In genomic region chr17:7222093-7222971, GRCh38 we compare ENCODE assay signal across 13 cellular contexts. TPM values are rescaled to one million over a fixed set of nuclear protein-coding genes. Genes with fewer than 3 reads are reported as not detected.
DNase-seq lines count a peak whose midpoint lies in the region; TF ChIP-seq lines count a peak whose summit lies in the region.
"Had no signal": no experiment of that assay in that cellular context is flagged by ENCODE, and none has a peak within 500 bp of the region (broad histone marks: within the 10 kb centered on the region; RNA-seq: fewer than 3 reads in every experiment).

No MANE protein-coding gene starts in this region.

- H3K27me3 Mint-ChIP-seq in glutamatergic neuron (ENCODE audit: unreplicated experiment): peaks cover 12% of the 10 kb centered on the region
- H3K27me3 Mint-ChIP-seq: activated B cell treated with CpG ODN at 0.5 μM for 24 hours; naive thymus-derived CD4-positive, alpha-beta T cell had no signal

- TF ChIP-seq CTCF in left ventricle myocardium inferior (IDR thresholded peaks at IDR 0.05; ENCODE audit: borderline replicate concordance) (no peak), WERI-Rb-1 (IDR thresholded peaks at IDR 0.05; ENCODE audit: low read depth, low read length) (no peak), glutamatergic neuron (IDR thresholded peaks at IDR 0.05; ENCODE audit: partially characterized antibody, unreplicated experiment) (no peak)

- peak overlapping the region; percentile 48 for H3K27ac Mint-ChIP-seq in glutamatergic neuron (ENCODE audit: unreplicated experiment)

- H3K4me3 ChIP-seq in left ventricle myocardium inferior: no peak overlapping the region
- H3K4me3 ChIP-seq in WERI-Rb-1 (ENCODE audit: low read depth, low read length): no peak overlapping the region
- no peak overlapping the region for H3K4me3 ChIP-seq in subcutaneous abdominal adipose tissue (ENCODE audit: low read depth in 1 of 5, low read length in 5 of 5)

- no peaks in the 10 kb centered on the region for H3K36me3 Mint-ChIP-seq in glutamatergic neuron (ENCODE audit: unreplicated experiment)

- H3K4me3 Mint-ChIP-seq in glutamatergic neuron (ENCODE audit: unreplicated experiment): no peak overlapping the region

- peaks cover 17% of the 10 kb centered on the region for H3K9me3 Mint-ChIP-seq in glutamatergic neuron (ENCODE audit: unreplicated experiment)
- H3K9me3 Mint-ChIP-seq: activated B cell treated with CpG ODN at 0.5 μM for 24 hours had no signal

- H3K36me3 ChIP-seq in left ventricle myocardium inferior (peaks cover 68% of the 10 kb centered on the region), WERI-Rb-1 (peaks cover 68% of the 10 kb centered on the region), subcutaneous abdominal adipose tissue (ENCODE audit: control insufficient read depth in 5 of 5, insufficient read depth in 5 of 5, low read length in 5 of 5) (peaks cover 0 to 62% (median 62%) of the 10 kb centered on the region in 5 donors)

- H3K9me3 ChIP-seq in left ventricle myocardium inferior (replicated peaks) (no peaks in the 10 kb centered on the region), WERI-Rb-1 (ENCODE audit: severe bottlenecking) (no peaks in the 10 kb centered on the region), subcutaneous abdominal adipose tissue (ENCODE audit: control insufficient read depth in 5 of 5, low read length in 5 of 5) (no peaks in the 10 kb centered on the region)

- H3K27ac ChIP-seq in left ventricle myocardium inferior (replicated peaks) (peak overlapping the region; percentile 98), WERI-Rb-1 (0 out of 2 replicates have a peak overlapping the region, but pooled peaks have one; percentile 14), subcutaneous abdominal adipose tissue (ENCODE audit: low read depth, low read length) (peak overlapping the region; percentile 98)

- no peaks in the 10 kb centered on the region for H3K27me3 ChIP-seq in left ventricle myocardium inferior (ENCODE audit: low read depth)
- no peaks in the 10 kb centered on the region for H3K27me3 ChIP-seq in WERI-Rb-1 (ENCODE audit: insufficient read depth, low read depth, severe bottlenecking)
- peaks cover 0 to 4% (median 0%) of the 10 kb centered on the region in 5 donors for H3K27me3 ChIP-seq in subcutaneous abdominal adipose tissue (ENCODE audit: control insufficient read depth in 5 of 5, insufficient read depth in 4 of 5, low read length in 5 of 5)

- H3K4me1 ChIP-seq in left ventricle myocardium inferior (peaks cover 84% of the 10 kb centered on the region), subcutaneous abdominal adipose tissue (ENCODE audit: control insufficient read depth in 5 of 5, insufficient read depth in 5 of 5, low read length in 5 of 5) (peaks cover 12 to 69% (median 55%) of the 10 kb centered on the region in 5 donors)

- DNase-seq in left ventricle myocardium inferior (no peak), cardiac septum (ENCODE audit: low spot score) (no peak), WERI-Rb-1 (no peak), glutamatergic neuron (no peak), amygdala (lab: John Stamatoyannopoulos, UW) (no peak), OCI-M1 (lab: John Stamatoyannopoulos, UW) (no peak)
- DNase-seq in activated CD8-positive, alpha-beta memory T cell treated with anti-CD3 and anti-CD28 coated beads, Interleukin-2, amount 50 U/mL, for 4 hours: no peak
- DNase-seq: activated B cell treated with CpG ODN at 0.5 μM for 24 hours; H7; kidney glomerular epithelial cell; naive thymus-derived CD4-positive, alpha-beta T cell; NCI-H1105 had no signal

- H3K4me1 Mint-ChIP-seq in glutamatergic neuron (ENCODE audit: low read depth, unreplicated experiment): peaks cover 24% of the 10 kb centered on the region

- intact Hi-C loops in left ventricle myocardium inferior (cut with micrococcal nuclease): no loop called here
- intact Hi-C loops in cardiac septum (cut with DNase I): no loop called here

- H3K9ac ChIP-seq in subcutaneous abdominal adipose tissue (ENCODE audit: low read length in 5 of 5): peak overlapping the region in 2 of 5 donors; percentile 4

RNA-seq across cellular contexts. Expression of gene ACADVL, which starts 2.6 kb away (rescaled TPM):
- 1,845 TPM for total RNA-seq in left ventricle myocardium inferior
- 966 TPM for total RNA-seq in cardiac septum
- total RNA-seq in glutamatergic neuron (ENCODE audit: unreplicated experiment): 375 TPM

RNA-seq across cellular contexts. Expression of gene DLG4, which starts 2.7 kb away (rescaled TPM):
- 14.0 TPM for total RNA-seq in left ventricle myocardium inferior
- 16.0 TPM for total RNA-seq in cardiac septum
- total RNA-seq in glutamatergic neuron (ENCODE audit: unreplicated experiment): 157 TPM

RNA-seq across cellular contexts. Expression of gene DVL2, which starts 12.0 kb away (rescaled TPM):
- total RNA-seq in left ventricle myocardium inferior: 19.8 TPM
- 22.5 TPM for total RNA-seq in cardiac septum
- total RNA-seq in glutamatergic neuron (ENCODE audit: unreplicated experiment): 79.1 TPM

RNA-seq across cellular contexts. Expression of gene PHF23, which starts 16.9 kb away (rescaled TPM):
- total RNA-seq in left ventricle myocardium inferior (22.0 TPM), cardiac septum (20.5 TPM), glutamatergic neuron (ENCODE audit: unreplicated experiment) (72.3 TPM)

RNA-seq across cellular contexts. Expression of gene GABARAP, which starts 19.9 kb away (rescaled TPM):
- 394 TPM for total RNA-seq in left ventricle myocardium inferior
- 449 TPM for total RNA-seq in cardiac septum
- 908 TPM for total RNA-seq in glutamatergic neuron (ENCODE audit: unreplicated experiment)

Comparison
In these comparisons a context has a peak if more than half of its experiments do, and no peak if none do; other contexts are left out.
1. H3K27ac ChIP-seq: peak in every context shown above with its lines; median percentile 98 in left ventricle myocardium inferior; 98 in subcutaneous abdominal adipose tissue; 14 in WERI-Rb-1.